Comparison of ENCODE assay signal across 32 cellular contexts in the genomic region with DNA sequence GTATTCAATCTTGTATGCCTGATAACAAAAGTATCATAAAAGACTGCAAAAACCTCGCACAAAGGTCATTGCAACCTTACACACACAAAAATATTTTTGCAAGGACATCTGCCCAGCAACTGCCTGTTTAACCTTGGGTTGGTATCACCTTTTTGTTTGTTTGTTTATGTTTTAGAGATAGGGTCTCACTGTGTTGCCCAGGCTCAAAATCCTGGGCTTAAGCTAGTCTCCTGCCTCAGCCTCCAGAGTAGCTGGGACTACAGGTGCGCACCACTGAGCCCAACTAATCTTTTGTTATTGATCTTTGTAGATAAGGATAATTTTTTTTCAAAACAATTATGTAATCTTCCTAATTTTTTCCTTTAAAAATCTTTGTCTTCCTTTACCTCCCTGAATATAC. TPM values are rescaled to one million over a fixed set of nuclear protein-coding genes. Genes with fewer than 3 reads are reported as not detected.
"Had no signal": no experiment of that assay in that cellular context is flagged by ENCODE, and none has a peak within 500 bp of the region (broad histone marks: within the 10 kb centered on the region; RNA-seq: fewer than 3 reads in every experiment).

No MANE protein-coding gene starts in this region.

- H3K27me3 Mint-ChIP-seq: brain had no signal

- H3K27ac Mint-ChIP-seq: activated CD4-positive, alpha-beta memory T cell treated with anti-CD3 and anti-CD28 coated beads, Interleukin-2, amount 10 ng/mL, durations not matched to agents 7 days and 5 days; activated CD4-positive, alpha-beta T cell treated with anti-CD3 and anti-CD28 coated beads for 36 hours; activated CD4-positive, alpha-beta T cell treated with anti-CD3 and anti-CD28 coated beads, Interleukin-2, amount 10 ng/mL, durations not matched to agents 7 days and 5 days; activated naive CD4-positive, alpha-beta T cell treated with anti-CD3 and anti-CD28 coated beads, Interleukin-2, amount 10 ng/mL, durations not matched to agents 7 days and 5 days; activated naive CD4-positive, alpha-beta T cell treated with anti-CD3 and anti-CD28 coated beads, Interleukin-2, amount 50 U/mL, for 72 hours; activated naive CD8-positive, alpha-beta T cell treated with anti-CD3 and anti-CD28 coated beads, Interleukin-2, amount 10 ng/mL, durations not matched to agents 7 days and 5 days; activated T-cell treated with anti-CD3 and anti-CD28 coated beads, Interleukin-2, amount 50 U/mL, for 24 hours; activated T-cell treated with anti-CD3 and anti-CD28 coated beads, Interleukin-2, amount 50 U/mL, for 72 hours; brain; dendritic cell treated with granulocyte-macrophage colony-stimulating factor and Interleukin-4, amounts not matched to agents 40 ng/mL and 50 ng/mL, for 4 days; endodermal cell had no signal

- H3K27me3 ChIP-seq: ascending aorta, breast epithelium, cardiac muscle cell, colonic mucosa, foreskin keratinocyte, gastrocnemius medialis, heart right ventricle had no signal

- H3K4me1 Mint-ChIP-seq: brain had no signal

- H3K9me3 ChIP-seq: ascending aorta, breast epithelium, colonic mucosa, gastrocnemius medialis had no signal

- H3K27ac ChIP-seq: ascending aorta, cardiac muscle cell, colonic mucosa, dorsolateral prefrontal cortex, foreskin keratinocyte, gastrocnemius medialis, heart right ventricle had no signal

- H3K36me3 Mint-ChIP-seq: brain had no signal

- ATAC-seq: activated CD4-positive, alpha-beta T cell treated with anti-CD3 and anti-CD28 coated beads for 36 hours; activated naive CD4-positive, alpha-beta T cell treated with anti-CD3 and anti-CD28 coated beads, Interleukin-2, amount 50 U/mL, for 72 hours; activated T-cell treated with anti-CD3 and anti-CD28 coated beads, Interleukin-2, amount 50 U/mL, for 72 hours; gastrocnemius medialis had no signal

- H3K36me3 ChIP-seq: ascending aorta, breast epithelium, cardiac muscle cell, colonic mucosa, gastrocnemius medialis, heart right ventricle had no signal

- DNase-seq: activated CD4-positive, alpha-beta memory T cell treated with anti-CD3 and anti-CD28 coated beads, Interleukin-2, amount 10 ng/mL, durations not matched to agents 7 days and 5 days; activated CD4-positive, alpha-beta T cell treated with anti-CD3 and anti-CD28 coated beads for 36 hours; activated CD4-positive, alpha-beta T cell treated with anti-CD3 and anti-CD28 coated beads, Interleukin-2, amount 10 ng/mL, durations not matched to agents 7 days and 5 days; activated CD4-positive, alpha-beta T cell treated with anti-CD3 and anti-CD28 coated beads, Interleukin-2, amount 50 U/mL, for 4 hours; activated CD4-positive, CD25-positive, alpha-beta regulatory T cell; activated CD4-positive, CD25-positive, alpha-beta regulatory T cell treated with anti-CD3 and anti-CD28 coated beads, Interleukin-2, amount 50 U/mL, for 72 hours; activated CD8-positive, alpha-beta memory T cell treated with anti-CD3 and anti-CD28 coated beads, Interleukin-2, amount 50 U/mL, for 48 hours; activated gamma-delta T cell; activated naive CD4-positive, alpha-beta T cell; activated naive CD4-positive, alpha-beta T cell treated with anti-CD3 and anti-CD28 coated beads, Interleukin-2, amount 10 ng/mL, durations not matched to agents 7 days and 5 days; activated naive CD8-positive, alpha-beta T cell treated with anti-CD3 and anti-CD28 coated beads, Interleukin-2, amount 10 ng/mL, durations not matched to agents 7 days and 5 days; activated T-cell treated with anti-CD3 and anti-CD28 coated beads for 4 hours; activated T-cell treated with anti-CD3 and anti-CD28 coated beads, Interleukin-2, amount 50 U/mL, for 24 hours; activated T-cell treated with anti-CD3 and anti-CD28 coated beads, Interleukin-2, amount 50 U/mL, for 72 hours; central memory CD4-positive, alpha-beta T cell; cerebellar nuclear complex; colonic mucosa; dorsolateral prefrontal cortex; effector memory CD4-positive, alpha-beta T cell; endodermal cell; gastrocnemius medialis; heart right ventricle; T-helper 2 cell had no signal

- H3K4me3 ChIP-seq: ascending aorta, breast epithelium, cardiac muscle cell, colonic mucosa, dorsolateral prefrontal cortex, gastrocnemius medialis, heart right ventricle had no signal

- H3K9me3 Mint-ChIP-seq: activated T-cell treated with anti-CD3 and anti-CD28 coated beads, Interleukin-2, amount 50 U/mL, for 24 hours; endodermal cell had no signal

- H3K4me1 ChIP-seq: ascending aorta, breast epithelium, colonic mucosa, gastrocnemius medialis had no signal

- H3K4me3 Mint-ChIP-seq: activated CD4-positive, alpha-beta memory T cell treated with anti-CD3 and anti-CD28 coated beads, Interleukin-2, amount 10 ng/mL, durations not matched to agents 7 days and 5 days; activated CD4-positive, alpha-beta T cell treated with anti-CD3 and anti-CD28 coated beads for 36 hours; activated CD4-positive, alpha-beta T cell treated with anti-CD3 and anti-CD28 coated beads, Interleukin-2, amount 10 ng/mL, durations not matched to agents 7 days and 5 days; activated naive CD4-positive, alpha-beta T cell treated with anti-CD3 and anti-CD28 coated beads, Interleukin-2, amount 10 ng/mL, durations not matched to agents 7 days and 5 days; activated naive CD8-positive, alpha-beta T cell treated with anti-CD3 and anti-CD28 coated beads, Interleukin-2, amount 10 ng/mL, durations not matched to agents 7 days and 5 days; activated T-cell treated with anti-CD3 and anti-CD28 coated beads, Interleukin-2, amount 50 U/mL, for 24 hours; activated T-cell treated with anti-CD3 and anti-CD28 coated beads, Interleukin-2, amount 50 U/mL, for 72 hours; brain; dendritic cell treated with granulocyte-macrophage colony-stimulating factor and Interleukin-4, amounts not matched to agents 40 ng/mL and 50 ng/mL, for 4 days; endodermal cell had no signal

RNA-seq across cellular contexts. Expression of a gene that starts 54.2 kb away (rescaled TPM):
- total RNA-seq: activated CD4-positive, alpha-beta memory T cell treated with anti-CD3 and anti-CD28 coated beads, Interleukin-2, amount 10 ng/mL, durations not matched to agents 7 days and 5 days; activated CD4-positive, alpha-beta T cell treated with anti-CD3 and anti-CD28 coated beads for 36 hours; activated CD4-positive, alpha-beta T cell treated with anti-CD3 and anti-CD28 coated beads, Interleukin-2, amount 10 ng/mL, durations not matched to agents 7 days and 5 days; activated naive CD4-positive, alpha-beta T cell treated with anti-CD3 and anti-CD28 coated beads, Interleukin-2, amount 50 U/mL, for 72 hours; activated T-cell treated with anti-CD3 and anti-CD28 coated beads, Interleukin-2, amount 50 U/mL, for 72 hours; ascending aorta; cardiac muscle cell; foreskin keratinocyte; gastrocnemius medialis; glomerular endothelial cell; T-helper 1 cell treated with Interleukin-12 subunit alpha and Interleukin-12 subunit beta and Interleukin-4 antibody, amounts not matched to agents 30 ng/mL and 1 ng/mL, for 36 hours had no signal
- polyA plus RNA-seq: cardiac muscle cell had no signal
